Comparison of ENCODE assay signal across 8 cellular contexts in genomic region chr1:31216016-31216415, GRCh38. TPM values are rescaled to one million over a fixed set of nuclear protein-coding genes. Genes with fewer than 3 reads are reported as not detected.
DNase-seq lines count a peak whose midpoint lies in the region; ATAC-seq and TF ChIP-seq lines count a peak whose summit lies in the region.

No MANE protein-coding gene starts in this region.

- H3K27ac ChIP-seq in sigmoid colon = no peak overlapping the region
- no peak overlapping the region for H3K27ac ChIP-seq in effector memory CD4-positive, alpha-beta T cell (ENCODE audit: insufficient read depth, low read length, poor library complexity, severe bottlenecking)

- no peak for ATAC-seq in GM18907 (IDR thresholded peaks at IDR 0.05; ENCODE audit: unreplicated experiment)
- no peak for ATAC-seq in GM21529 (IDR thresholded peaks at IDR 0.05; ENCODE audit: unreplicated experiment)

- H3K9me3 ChIP-seq in sigmoid colon = no peaks in the 10 kb centered on the region
- no peaks in the 10 kb centered on the region for H3K9me3 ChIP-seq in effector memory CD4-positive, alpha-beta T cell (ENCODE audit: control insufficient read depth, low read length)

- no peak overlapping the region for H3K4me3 ChIP-seq in sigmoid colon
- no peak overlapping the region for H3K4me3 ChIP-seq in effector memory CD4-positive, alpha-beta T cell (ENCODE audit: insufficient read depth, low read depth, low read length, poor library complexity, severe bottlenecking)

- H3K4me1 ChIP-seq in sigmoid colon = peaks cover 0 to 13% (median 10%) of the 10 kb centered on the region in 4 donors
- H3K4me1 ChIP-seq in effector memory CD4-positive, alpha-beta T cell (ENCODE audit: control insufficient read depth, insufficient read depth, low read length, poor library complexity, severe bottlenecking) = no peaks in the 10 kb centered on the region

- 3 to 25% methylated on average over 10 of the region's 10 CpGs for WGBS in sigmoid colon, 2 donors

- no peak for TF ChIP-seq EP300 in sigmoid colon (IDR thresholded peaks at IDR 0.05)

- DNase-seq in ELR (ENCODE audit: low read depth) = peak; percentile 22
- DNase-seq in NCI-H748 (lab: John Stamatoyannopoulos, UW; ENCODE audit: unreplicated experiment) = peak; percentile 55
- DNase-seq in fibroblast of peridontal ligament (ENCODE audit: extremely low read depth) = peak; percentile 20
- DNase-seq in nucleus accumbens (lab: John Stamatoyannopoulos, UW) = peak in 33 of 56 donors; percentile 11 to 68 (median 37)
- no peak for DNase-seq in sigmoid colon
- DNase-seq in effector memory CD4-positive, alpha-beta T cell = no peak

- TF ChIP-seq POLR2A in sigmoid colon (IDR thresholded peaks at IDR 0.05) = no peak

- H3K36me3 ChIP-seq in sigmoid colon = no peaks in the 10 kb centered on the region
- H3K36me3 ChIP-seq in effector memory CD4-positive, alpha-beta T cell (ENCODE audit: control insufficient read depth, insufficient read depth, low read length) = no peaks in the 10 kb centered on the region

- intact Hi-C loops in sigmoid colon (cut with DNase I) = no loop called here

- H3K27me3 ChIP-seq in sigmoid colon = peaks cover 0 to 3% (median 0%) of the 10 kb centered on the region in 3 donors
- H3K27me3 ChIP-seq in effector memory CD4-positive, alpha-beta T cell (replicated peaks; ENCODE audit: control insufficient read depth, insufficient read depth, low read length, poor library complexity, severe bottlenecking) = no peaks in the 10 kb centered on the region

- no peak for TF ChIP-seq CTCF in sigmoid colon (IDR thresholded peaks at IDR 0.05)

RNA-seq across cellular contexts. Expression of gene NKAIN1, which starts 23.7 kb away (rescaled TPM):
- 1 to 10 TPM in 1 of 4 donors, under 1 TPM in 2, not detected in 1; 0.28 to 1.4 (median 0.33) TPM for total RNA-seq in sigmoid colon
- under 1 TPM in 1 of 3 donors, not detected in 2; 0.36 TPM for polyA plus RNA-seq in sigmoid colon

Comparison
In these comparisons a context has a peak if more than half of its experiments do, and no peak if none do; other contexts are left out.
1. DNase-seq: peak in ELR (single experiment), NCI-H748 (single experiment), fibroblast of peridontal ligament (single experiment) and nucleus accumbens (33 of 56); none in sigmoid colon (single experiment) and effector memory CD4-positive, alpha-beta T cell (0 of 3).